Comparison of ENCODE assay signal across 8 cellular contexts in the genomic region with DNA sequence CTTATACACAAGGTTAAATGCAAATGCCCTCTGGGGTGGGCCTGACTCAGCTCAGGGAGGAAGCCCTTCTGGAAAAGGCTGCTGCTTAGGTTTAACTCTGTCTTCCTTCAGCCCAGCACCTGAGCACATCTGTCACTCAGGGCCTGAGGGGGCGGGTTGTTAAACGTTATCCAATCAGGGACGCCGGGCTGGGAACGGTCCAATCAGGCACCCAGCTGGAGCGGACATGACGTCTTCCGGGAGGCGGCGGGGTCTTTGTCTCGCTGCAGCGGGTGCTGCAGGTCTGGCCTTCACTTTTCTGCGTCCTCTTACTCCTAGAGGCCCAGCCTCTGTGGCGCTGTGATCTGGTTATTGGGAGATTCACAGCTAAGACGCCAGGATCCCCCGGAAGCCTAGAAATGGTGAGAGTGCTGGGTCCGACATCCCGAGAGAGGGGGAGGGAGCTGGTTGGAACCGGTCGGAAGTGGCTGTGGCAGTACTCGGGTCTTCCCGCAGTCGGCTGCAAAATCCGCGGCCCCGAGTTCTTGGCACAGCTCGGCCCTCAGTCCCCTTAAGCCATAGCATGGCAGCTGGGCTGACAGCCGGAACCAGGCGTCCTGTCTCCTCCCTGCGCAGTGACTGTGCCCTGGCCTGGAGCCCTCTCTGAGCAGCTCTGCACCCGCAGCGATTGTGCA. TPM values are rescaled to one million over a fixed set of nuclear protein-coding genes. Genes with fewer than 3 reads are reported as not detected.
DNase-seq lines count a peak whose midpoint lies in the region; ATAC-seq and TF ChIP-seq lines count a peak whose summit lies in the region.

A gene (plus strand): TSS at position 258 of the 674 bp plus-strand sequence. CDS start 141 bp downstream, at position 399.

- H3K9me3 ChIP-seq in SJSA1 (replicated peaks) (no peaks in the 10 kb centered on the region), gastroesophageal sphincter (no peaks in the 10 kb centered on the region), neuronal stem cell (replicated peaks in 1 of 2; ENCODE audit: control insufficient read depth in 2 of 2, insufficient read depth in 1 of 2, low read depth in 1 of 2, low read length in 2 of 2) (peaks cover 1 to 18% of the 10 kb centered on the region in 2 donors), subcutaneous abdominal adipose tissue (ENCODE audit: control insufficient read depth in 5 of 5, low read length in 5 of 5) (no peaks in the 10 kb centered on the region)

- H2BK15ac ChIP-seq in neuronal stem cell (ENCODE audit: low read length): no peak within 1 kb of the TSS

- H2BK120ac ChIP-seq in neuronal stem cell (ENCODE audit: low read depth, low read length): no peak within 1 kb of the TSS

- TF ChIP-seq CTCF in HFF-Myc (IDR thresholded peaks at IDR 0.05; ENCODE audit: low read depth, low read length, missing control alignments): no peak
- peak in 2 of 4 experiments; percentile 23 for TF ChIP-seq CTCF in gastroesophageal sphincter (IDR thresholded peaks at IDR 0.05)

- H3K14ac ChIP-seq in neuronal stem cell (ENCODE audit: low read length): peak within 1 kb of the TSS; percentile 94

- H3K9me3 Mint-ChIP-seq in activated naive CD4-positive, alpha-beta T cell treated with anti-CD3 and anti-CD28 coated beads for 36 hours: no peaks in the 10 kb centered on the region

- peak; percentile 65 for DNase-seq in GM04503 (ENCODE audit: low read depth)
- peak; percentile 90 for DNase-seq in HFF-Myc (ENCODE audit: extremely low read depth, low read depth)
- peak; percentile 95 for DNase-seq in MV-4-11 (lab: John Stamatoyannopoulos, UW)
- DNase-seq in SJSA1 (ENCODE audit: low read depth in 1 of 2, low spot score in 2 of 2): peak; percentile 90 to 93
- DNase-seq in activated naive CD4-positive, alpha-beta T cell treated with anti-CD3 and anti-CD28 coated beads for 36 hours: peak; percentile 98
- peak; percentile 93 for DNase-seq in neuronal stem cell (ENCODE audit: low spot score)

- peak within 1 kb of the TSS; percentile 50 for H3K23ac ChIP-seq in neuronal stem cell (ENCODE audit: low read depth, low read length, poor library complexity)

- no peak within 1 kb of the TSS for H4K8ac ChIP-seq in neuronal stem cell (ENCODE audit: low read depth, low read length)

- H3K79me1 ChIP-seq in neuronal stem cell (ENCODE audit: low read depth, low read length): no peaks in the 10 kb centered on the region

- peak within 1 kb of the TSS; percentile 63 for H2AK5ac ChIP-seq in neuronal stem cell (ENCODE audit: low read depth, low read length)

- H3K4me3 ChIP-seq in HFF-Myc (replicated peaks; ENCODE audit: low read depth, low read length): peak within 1 kb of the TSS; percentile 91
- peak within 1 kb of the TSS; percentile 76 for H3K4me3 ChIP-seq in SJSA1
- H3K4me3 ChIP-seq in gastroesophageal sphincter: peak within 1 kb of the TSS; percentile 64 to 87
- peak within 1 kb of the TSS; percentile 98 to 99 for H3K4me3 ChIP-seq in neuronal stem cell (ENCODE audit: low read length in 2 of 2)
- peak within 1 kb of the TSS; percentile 81 to 98 (median 97) for H3K4me3 ChIP-seq in subcutaneous abdominal adipose tissue (ENCODE audit: low read depth in 1 of 5, low read length in 5 of 5)

- H3K36me3 Mint-ChIP-seq in activated naive CD4-positive, alpha-beta T cell treated with anti-CD3 and anti-CD28 coated beads for 36 hours (ENCODE audit: low read depth): peaks cover 20% of the 10 kb centered on the region

- no peak within 1 kb of the TSS for H4K91ac ChIP-seq in neuronal stem cell (ENCODE audit: low read depth, low read length, poor library complexity)

- H2BK12ac ChIP-seq in neuronal stem cell (ENCODE audit: low read length): no peak within 1 kb of the TSS

- intact Hi-C loops in activated naive CD4-positive, alpha-beta T cell treated with anti-CD3 and anti-CD28 coated beads for 36 hours (cut with micrococcal nuclease): loop anchor here (1.0 to 5.0 kb wide), 9 partner anchors 93 to 1698 kb away; a partner anchor contains a TSS

- peak within 1 kb of the TSS; percentile 97 for H3K4me3 Mint-ChIP-seq in activated naive CD4-positive, alpha-beta T cell treated with anti-CD3 and anti-CD28 coated beads for 36 hours

- peak in 1 of 2 donors; percentile 37 for TF ChIP-seq POLR2A in gastroesophageal sphincter (IDR thresholded peaks at IDR 0.05)

- H3K27me3 ChIP-seq in SJSA1 (replicated peaks) (no peaks in the 10 kb centered on the region), gastroesophageal sphincter (no peaks in the 10 kb centered on the region), neuronal stem cell (ENCODE audit: control insufficient read depth in 3 of 3, insufficient read depth in 3 of 3, low read depth in 1 of 3, low read length in 3 of 3) (no peaks in the 10 kb centered on the region), subcutaneous abdominal adipose tissue (ENCODE audit: control insufficient read depth in 5 of 5, insufficient read depth in 4 of 5, low read length in 5 of 5) (no peaks in the 10 kb centered on the region)

- no peak for TF ChIP-seq EP300 in gastroesophageal sphincter (IDR thresholded peaks at IDR 0.05)

- H3K4me1 ChIP-seq in SJSA1 (replicated peaks): 0 out of 2 replicates have a peak, but pooled peaks cover 4% of the 10 kb centered on the region
- peaks cover 0 to 16% (median 4%) of the 10 kb centered on the region in 3 donors for H3K4me1 ChIP-seq in gastroesophageal sphincter
- H3K4me1 ChIP-seq in neuronal stem cell (ENCODE audit: control insufficient read depth in 2 of 2, insufficient read depth in 1 of 2, low read depth in 1 of 2, low read length in 2 of 2): peaks cover 2 to 3% of the 10 kb centered on the region in 2 donors
- peaks cover 0 to 17% (median 12%) of the 10 kb centered on the region in 5 donors for H3K4me1 ChIP-seq in subcutaneous abdominal adipose tissue (ENCODE audit: control insufficient read depth in 5 of 5, insufficient read depth in 5 of 5, low read length in 5 of 5)

- no peaks in the 10 kb centered on the region for H3K27me3 Mint-ChIP-seq in activated naive CD4-positive, alpha-beta T cell treated with anti-CD3 and anti-CD28 coated beads for 36 hours (ENCODE audit: low read depth)

- H3K4me1 Mint-ChIP-seq in activated naive CD4-positive, alpha-beta T cell treated with anti-CD3 and anti-CD28 coated beads for 36 hours (ENCODE audit: low read depth): peaks cover 26% of the 10 kb centered on the region

- peaks cover 6% of the 10 kb centered on the region for H3K36me3 ChIP-seq in SJSA1
- peaks cover 0 to 17% of the 10 kb centered on the region in 2 donors for H3K36me3 ChIP-seq in gastroesophageal sphincter
- H3K36me3 ChIP-seq in neuronal stem cell (replicated peaks in 1 of 2; ENCODE audit: control insufficient read depth in 2 of 2, insufficient read depth in 2 of 2, low read length in 2 of 2): peaks cover 0 to 37% of the 10 kb centered on the region in 2 donors
- H3K36me3 ChIP-seq in subcutaneous abdominal adipose tissue (ENCODE audit: control insufficient read depth in 5 of 5, insufficient read depth in 5 of 5, low read length in 5 of 5): peaks cover 0 to 4% (median 2%) of the 10 kb centered on the region in 5 donors

- peak; percentile 100 for ATAC-seq in gastroesophageal sphincter

- H2AFZ ChIP-seq in neuronal stem cell (ENCODE audit: low read length): peak within 1 kb of the TSS; percentile 87

- CTCF ChIA-PET in activated naive CD4-positive, alpha-beta T cell treated with anti-CD3 and anti-CD28 coated beads for 36 hours (lab: Charles Lee): interaction anchor here (0.6 kb wide), 1 partner anchor 928 kb away, joined by 5 read pairs; no protein-coding TSS in a partner anchor

- H3K27ac Mint-ChIP-seq in activated naive CD4-positive, alpha-beta T cell treated with anti-CD3 and anti-CD28 coated beads for 36 hours: peak within 1 kb of the TSS; percentile 95

- H3K4me2 ChIP-seq in neuronal stem cell (ENCODE audit: insufficient read depth, low read length, poor library complexity, severe bottlenecking): peak within 1 kb of the TSS; percentile 62

- 0% methylated on average over 2 of the region's 32 CpGs; no CpG with 5 or more reads in 1 of the 2 donors for WGBS in gastroesophageal sphincter (ENCODE audit: low coverage in 1 of 2), 2 donors
- no CpG with 5 or more reads among the region's 32 CpGs for WGBS in neuronal stem cell (ENCODE audit: extremely low coverage in 2 of 2, insufficient read length in 2 of 2, insufficient replicate concordance in 1 of 2), 2 donors

- H3K9ac ChIP-seq in neuronal stem cell (ENCODE audit: low read depth, low read length, poor library complexity): peak within 1 kb of the TSS; percentile 88
- peak within 1 kb of the TSS; percentile 90 to 92 (median 90) for H3K9ac ChIP-seq in subcutaneous abdominal adipose tissue (ENCODE audit: low read length in 5 of 5)

- peak within 1 kb of the TSS; percentile 53 for H3K4ac ChIP-seq in neuronal stem cell (ENCODE audit: low read length)

- no peak within 1 kb of the TSS for H2BK5ac ChIP-seq in neuronal stem cell (ENCODE audit: low read length)

- peak within 1 kb of the TSS; percentile 87 for H3K18ac ChIP-seq in neuronal stem cell (ENCODE audit: low read length)

- H3K27ac ChIP-seq in SJSA1: peak within 1 kb of the TSS; percentile 62
- H3K27ac ChIP-seq in gastroesophageal sphincter: peak within 1 kb of the TSS; percentile 40 to 85 (median 82)
- H3K27ac ChIP-seq in neuronal stem cell (replicated peaks; ENCODE audit: low read length): peak within 1 kb of the TSS; percentile 88
- peak within 1 kb of the TSS; percentile 80 for H3K27ac ChIP-seq in subcutaneous abdominal adipose tissue (ENCODE audit: low read depth, low read length)

RNA-seq across cellular contexts. Expression of the gene that starts here (rescaled TPM):
- 6.9 and 9.1 TPM in 2 replicates for total RNA-seq in SJSA1 (2014; rRNA removed; shearing (Covaris generic))
- 10 to 100 TPM; 10.6 to 10.7 TPM for total RNA-seq in activated naive CD4-positive, alpha-beta T cell treated with anti-CD3 and anti-CD28 coated beads for 36 hours
- total RNA-seq in gastroesophageal sphincter: 10 to 100 TPM in 1 of 4 donors, 1 to 10 TPM in 3; 3.3 to 16.2 (median 6.7) TPM
- 20.2 TPM for polyA plus RNA-seq in neuronal stem cell (2013, experiment 1 of 2)
- 21.6 TPM for polyA plus RNA-seq in neuronal stem cell (2013, experiment 2 of 2)

Comparison
In these comparisons a context has a peak if more than half of its experiments do, and no peak if none do; other contexts are left out.
1. Peak in every context shown above with its lines: DNase-seq, ATAC-seq, H3K4me3 ChIP-seq and H3K27ac ChIP-seq.